Comparison of ENCODE assay signal across 1 cellular context in genomic region chr5:41432481-41433253, GRCh38.
TF ChIP-seq lines count a peak whose summit lies in the region.

No MANE protein-coding gene starts in this region.

TF ChIP-seq in GM23338, 12 proteins besides CTCF, POLR2A, EP300 and RAD21 (continued from another document):
- TF ChIP-seq, protein P1, sequence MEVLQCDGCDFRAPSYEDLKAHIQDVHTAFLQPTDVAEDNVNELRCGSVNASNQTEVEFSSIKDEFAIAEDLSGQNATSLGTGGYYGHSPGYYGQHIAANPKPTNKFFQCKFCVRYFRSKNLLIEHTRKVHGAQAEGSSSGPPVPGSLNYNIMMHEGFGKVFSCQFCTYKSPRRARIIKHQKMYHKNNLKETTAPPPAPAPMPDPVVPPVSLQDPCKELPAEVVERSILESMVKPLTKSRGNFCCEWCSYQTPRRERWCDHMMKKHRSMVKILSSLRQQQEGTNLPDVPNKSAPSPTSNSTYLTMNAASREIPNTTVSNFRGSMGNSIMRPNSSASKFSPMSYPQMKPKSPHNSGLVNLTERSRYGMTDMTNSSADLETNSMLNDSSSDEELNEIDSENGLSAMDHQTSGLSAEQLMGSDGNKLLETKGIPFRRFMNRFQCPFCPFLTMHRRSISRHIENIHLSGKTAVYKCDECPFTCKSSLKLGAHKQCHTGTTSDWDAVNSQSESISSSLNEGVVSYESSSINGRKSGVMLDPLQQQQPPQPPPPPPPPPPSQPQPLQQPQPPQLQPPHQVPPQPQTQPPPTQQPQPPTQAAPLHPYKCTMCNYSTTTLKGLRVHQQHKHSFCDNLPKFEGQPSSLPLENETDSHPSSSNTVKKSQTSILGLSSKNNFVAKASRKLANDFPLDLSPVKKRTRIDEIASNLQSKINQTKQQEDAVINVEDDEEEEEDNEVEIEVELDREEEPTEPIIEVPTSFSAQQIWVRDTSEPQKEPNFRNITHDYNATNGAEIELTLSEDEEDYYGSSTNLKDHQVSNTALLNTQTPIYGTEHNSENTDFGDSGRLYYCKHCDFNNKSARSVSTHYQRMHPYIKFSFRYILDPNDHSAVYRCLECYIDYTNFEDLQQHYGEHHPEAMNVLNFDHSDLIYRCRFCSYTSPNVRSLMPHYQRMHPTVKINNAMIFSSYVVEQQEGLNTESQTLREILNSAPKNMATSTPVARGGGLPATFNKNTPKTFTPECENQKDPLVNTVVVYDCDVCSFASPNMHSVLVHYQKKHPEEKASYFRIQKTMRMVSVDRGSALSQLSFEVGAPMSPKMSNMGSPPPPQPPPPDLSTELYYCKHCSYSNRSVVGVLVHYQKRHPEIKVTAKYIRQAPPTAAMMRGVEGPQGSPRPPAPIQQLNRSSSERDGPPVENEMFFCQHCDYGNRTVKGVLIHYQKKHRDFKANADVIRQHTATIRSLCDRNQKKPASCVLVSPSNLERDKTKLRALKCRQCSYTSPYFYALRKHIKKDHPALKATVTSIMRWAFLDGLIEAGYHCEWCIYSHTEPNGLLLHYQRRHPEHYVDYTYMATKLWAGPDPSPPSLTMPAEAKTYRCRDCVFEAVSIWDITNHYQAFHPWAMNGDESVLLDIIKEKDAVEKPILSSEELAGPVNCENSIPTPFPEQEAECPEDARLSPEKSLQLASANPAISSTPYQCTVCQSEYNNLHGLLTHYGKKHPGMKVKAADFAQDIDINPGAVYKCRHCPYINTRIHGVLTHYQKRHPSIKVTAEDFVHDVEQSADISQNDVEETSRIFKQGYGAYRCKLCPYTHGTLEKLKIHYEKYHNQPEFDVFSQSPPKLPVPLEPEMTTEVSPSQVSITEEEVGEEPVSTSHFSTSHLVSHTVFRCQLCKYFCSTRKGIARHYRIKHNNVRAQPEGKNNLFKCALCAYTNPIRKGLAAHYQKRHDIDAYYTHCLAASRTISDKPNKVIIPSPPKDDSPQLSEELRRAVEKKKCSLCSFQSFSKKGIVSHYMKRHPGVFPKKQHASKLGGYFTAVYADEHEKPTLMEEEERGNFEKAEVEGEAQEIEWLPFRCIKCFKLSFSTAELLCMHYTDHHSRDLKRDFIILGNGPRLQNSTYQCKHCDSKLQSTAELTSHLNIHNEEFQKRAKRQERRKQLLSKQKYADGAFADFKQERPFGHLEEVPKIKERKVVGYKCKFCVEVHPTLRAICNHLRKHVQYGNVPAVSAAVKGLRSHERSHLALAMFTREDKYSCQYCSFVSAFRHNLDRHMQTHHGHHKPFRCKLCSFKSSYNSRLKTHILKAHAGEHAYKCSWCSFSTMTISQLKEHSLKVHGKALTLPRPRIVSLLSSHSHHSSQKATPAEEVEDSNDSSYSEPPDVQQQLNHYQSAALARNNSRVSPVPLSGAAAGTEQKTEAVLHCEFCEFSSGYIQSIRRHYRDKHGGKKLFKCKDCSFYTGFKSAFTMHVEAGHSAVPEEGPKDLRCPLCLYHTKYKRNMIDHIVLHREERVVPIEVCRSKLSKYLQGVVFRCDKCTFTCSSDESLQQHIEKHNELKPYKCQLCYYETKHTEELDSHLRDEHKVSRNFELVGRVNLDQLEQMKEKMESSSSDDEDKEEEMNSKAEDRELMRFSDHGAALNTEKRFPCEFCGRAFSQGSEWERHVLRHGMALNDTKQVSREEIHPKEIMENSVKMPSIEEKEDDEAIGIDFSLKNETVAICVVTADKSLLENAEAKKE (CRISPR knock-in tag; IDR thresholded peaks at IDR 0.05) = no peak
